In the genomic region with DNA sequence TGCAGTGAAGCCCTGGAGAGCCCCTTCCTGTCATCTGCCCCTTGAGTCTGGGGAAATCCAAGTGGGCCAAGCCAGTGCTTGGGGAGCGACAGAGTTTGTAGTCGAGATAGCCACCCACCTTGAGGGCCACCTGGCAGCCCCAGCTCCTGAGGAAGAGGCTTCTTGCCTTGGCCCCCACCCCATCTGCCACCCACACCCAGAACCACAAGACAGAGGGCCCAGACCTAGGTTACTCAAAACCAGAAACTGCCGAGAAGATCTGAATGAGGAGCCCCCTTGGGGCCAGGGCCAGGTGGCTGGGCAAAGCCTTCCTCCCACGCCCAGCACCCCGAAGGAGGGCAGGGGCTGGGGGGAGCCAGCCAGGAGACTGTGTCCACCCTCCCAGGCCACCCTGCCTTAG, we compare ENCODE assay signal across 1 cellular context.
TF ChIP-seq lines count a peak whose summit lies in the region.

No MANE protein-coding gene starts in this region.

TF ChIP-seq in IMR-90, 13 proteins besides CTCF, POLR2A, EP300 and RAD21 (continued from another document):
- TF ChIP-seq, protein P1, sequence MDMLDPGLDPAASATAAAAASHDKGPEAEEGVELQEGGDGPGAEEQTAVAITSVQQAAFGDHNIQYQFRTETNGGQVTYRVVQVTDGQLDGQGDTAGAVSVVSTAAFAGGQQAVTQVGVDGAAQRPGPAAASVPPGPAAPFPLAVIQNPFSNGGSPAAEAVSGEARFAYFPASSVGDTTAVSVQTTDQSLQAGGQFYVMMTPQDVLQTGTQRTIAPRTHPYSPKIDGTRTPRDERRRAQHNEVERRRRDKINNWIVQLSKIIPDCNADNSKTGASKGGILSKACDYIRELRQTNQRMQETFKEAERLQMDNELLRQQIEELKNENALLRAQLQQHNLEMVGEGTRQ (IDR thresholded peaks at IDR 0.05; ENCODE audit: low read depth, low read length) = no peak
- TF ChIP-seq MXI1 (IDR thresholded peaks at IDR 0.05; ENCODE audit: borderline replicate concordance, low read depth, low read length) = no peak
- TF ChIP-seq NFE2L2 (IDR thresholded peaks at IDR 0.05; ENCODE audit: low read depth, low read length) = no peak
- TF ChIP-seq CHD1 (IDR thresholded peaks at IDR 0.05; ENCODE audit: low read depth, low read length) = no peak
- TF ChIP-seq MAZ (IDR thresholded peaks at IDR 0.05; ENCODE audit: borderline replicate concordance, low read depth, low read length) = no peak
- no peak for TF ChIP-seq BHLHE40 (IDR thresholded peaks at IDR 0.05; ENCODE audit: low read depth, low read length)
- TF ChIP-seq SMC3 (IDR thresholded peaks at IDR 0.05; ENCODE audit: low read depth, low read length) = no peak
- no peak for TF ChIP-seq RCOR1 (IDR thresholded peaks at IDR 0.05; ENCODE audit: insufficient replicate concordance, low read length)
- TF ChIP-seq MAFK (IDR thresholded peaks at IDR 0.05; ENCODE audit: low read depth, low read length) = no peak
